Comparison of ENCODE assay signal across 8 cellular contexts in genomic region chr20:3980260-3981131, GRCh38. TPM values are rescaled to one million over a fixed set of nuclear protein-coding genes. Genes with fewer than 3 reads are reported as not detected.
A peak's percentile ranks its signal among the peaks of the same experiment; 100 is the strongest.
DNase-seq lines count a peak whose midpoint lies in the region; ATAC-seq and TF ChIP-seq lines count a peak whose summit lies in the region.

No MANE protein-coding gene starts in this region.

- intact Hi-C loops in esophagus muscularis mucosa (cut with DNase I) = no loop called here
- intact Hi-C loops in psoas muscle (cut with DNase I) = no loop called here

- TF ChIP-seq EP300 in esophagus muscularis mucosa (IDR thresholded peaks at IDR 0.05) = no peak

- H3K27me3 ChIP-seq in esophagus muscularis mucosa = no peaks in the 10 kb centered on the region
- no peaks in the 10 kb centered on the region for H3K27me3 ChIP-seq in psoas muscle (ENCODE audit: insufficient read depth in 3 of 3, low read length in 2 of 3)

- H3K4me1 ChIP-seq in esophagus muscularis mucosa = peaks cover 0 to 7% (median 7%) of the 10 kb centered on the region in 4 donors
- no peaks in the 10 kb centered on the region for H3K4me1 ChIP-seq in psoas muscle

- DNase-seq in AG20443 (ENCODE audit: low spot score) = peak; percentile 57
- peak; percentile 56 for DNase-seq in activated CD4-positive, alpha-beta T cell treated with anti-CD3 and anti-CD28 coated beads for 48 hours
- no peak for DNase-seq in esophagus muscularis mucosa (ENCODE audit: extremely low spot score)
- peak in 1 of 2 donors; percentile 19 for DNase-seq in psoas muscle
- no peak for DNase-seq in GOT3 (lab: John Stamatoyannopoulos, UW)

- no peaks in the 10 kb centered on the region for H3K9me3 ChIP-seq in esophagus muscularis mucosa
- no peaks in the 10 kb centered on the region for H3K9me3 ChIP-seq in psoas muscle

- H3K27ac ChIP-seq in esophagus muscularis mucosa (replicated peaks in 1 of 4) (peak overlapping the region; percentile 28 to 58 (median 37)), psoas muscle (no peak overlapping the region)

- TF ChIP-seq POLR2A in esophagus muscularis mucosa (IDR thresholded peaks at IDR 0.05; ENCODE audit: low read depth) = no peak

- TF ChIP-seq CTCF in esophagus muscularis mucosa (IDR thresholded peaks at IDR 0.05) (no peak), psoas muscle (IDR thresholded peaks at IDR 0.05) (no peak)

- ATAC-seq in HG03039 (IDR thresholded peaks at IDR 0.05; ENCODE audit: unreplicated experiment) (peak; percentile 71), psoas muscle (peak in 2 of 4 donors; percentile 49 to 51), HG02642 (IDR thresholded peaks at IDR 0.05; ENCODE audit: poor library complexity, unreplicated experiment) (no peak), HG03280 (IDR thresholded peaks at IDR 0.05; ENCODE audit: unreplicated experiment) (no peak)

- H3K36me3 ChIP-seq in esophagus muscularis mucosa (no peaks in the 10 kb centered on the region), psoas muscle (ENCODE audit: insufficient read depth in 1 of 2, low read depth in 1 of 2) (no peaks in the 10 kb centered on the region)

- H3K4me3 ChIP-seq in esophagus muscularis mucosa (peak overlapping the region; percentile 27 to 47 (median 38)), psoas muscle (peak overlapping the region; percentile 56)

- 43% methylated on average over 11 of the region's 12 CpGs for WGBS in esophagus muscularis mucosa
- 23 to 38% (median 32%) methylated on average over 12 of the region's 12 CpGs for WGBS in psoas muscle, 3 donors

RNA-seq across cellular contexts. Expression of gene RNF24, which starts 34.9 kb away (rescaled TPM):
- total RNA-seq in esophagus muscularis mucosa (10 to 100 TPM in 3 of 4 donors, 1 to 10 TPM in 1; 10.0 to 26.8 (median 18.0) TPM), psoas muscle (1 to 10 TPM; 1.4 to 3.1 (median 2.3) TPM)
- 1 to 10 TPM in 2 of 3 donors, under 1 TPM in 1; 0.48 to 1.5 (median 1.3) TPM for polyA plus RNA-seq in psoas muscle

Comparison
In these comparisons a context has a peak if more than half of its experiments do, and no peak if none do; other contexts are left out.
1. DNase-seq: peak in AG20443 (single experiment) and activated CD4-positive, alpha-beta T cell treated with anti-CD3 and anti-CD28 coated beads for 48 hours (single experiment); none in esophagus muscularis mucosa (single experiment) and GOT3 (single experiment).